10 cellular contexts compared by ENCODE assay signal in genomic region chr18:58268849-58269248, GRCh38.
DNase-seq lines count a peak whose midpoint lies in the region; ATAC-seq and TF ChIP-seq lines count a peak whose summit lies in the region.
"Had no signal": no experiment of that assay in that cellular context is flagged by ENCODE, and none has a peak within 500 bp of the region (broad histone marks: within the 10 kb centered on the region; RNA-seq: fewer than 3 reads in every experiment).

No MANE protein-coding gene starts in this region.

- H3K18ac ChIP-seq in mesenchymal stem cell (ENCODE audit: low read depth in 1 of 2, low read length in 2 of 2), result no peak overlapping the region

- H2BK120ac ChIP-seq in mesenchymal stem cell (ENCODE audit: low read depth, low read length), result no peak overlapping the region

- H3K9ac ChIP-seq in mesenchymal stem cell (ENCODE audit: low read length), result no peak overlapping the region

- H3K4me1 ChIP-seq in mesenchymal stem cell (ENCODE audit: control insufficient read depth, insufficient read depth, low read depth, low read length), result peaks cover 14% of the 10 kb centered on the region

- peak overlapping the region; percentile 13 for H3K4me2 ChIP-seq in mesenchymal stem cell (ENCODE audit: low read length, poor library complexity, severe bottlenecking)

- H2AFZ ChIP-seq in mesenchymal stem cell (ENCODE audit: low read depth, low read length), result no peak overlapping the region

- peak overlapping the region; percentile 26 for H2AK5ac ChIP-seq in mesenchymal stem cell (ENCODE audit: low read length, severe bottlenecking)

- ATAC-seq in HG03139 (IDR thresholded peaks at IDR 0.05; ENCODE audit: unreplicated experiment) (no peak), HG02798 (IDR thresholded peaks at IDR 0.05; ENCODE audit: poor library complexity, unreplicated experiment) (no peak)

- H2BK12ac ChIP-seq in mesenchymal stem cell (ENCODE audit: low read length in 2 of 2), result no peak overlapping the region

- no peak for TF ChIP-seq CTCF in AG10803 (conservative IDR thresholded peaks at IDR 0.05; ENCODE audit: low read length)

- H3K23ac ChIP-seq in mesenchymal stem cell (ENCODE audit: low read length in 2 of 2), result no peak overlapping the region

- no peak overlapping the region for H3K14ac ChIP-seq in mesenchymal stem cell (ENCODE audit: low read length in 2 of 2)

- H3K4me3 ChIP-seq in AG10803 (ENCODE audit: low read length) (no peak overlapping the region), mesenchymal stem cell (ENCODE audit: insufficient read depth in 1 of 2, low read depth in 1 of 2, low read length in 2 of 2) (no peak overlapping the region)

- no peak overlapping the region for H4K91ac ChIP-seq in mesenchymal stem cell (ENCODE audit: low read length)

- peak overlapping the region; percentile 79 for H2BK5ac ChIP-seq in mesenchymal stem cell (ENCODE audit: low read depth, low read length, poor library complexity, severe bottlenecking)

- no peaks in the 10 kb centered on the region for H3K36me3 ChIP-seq in mesenchymal stem cell (ENCODE audit: control insufficient read depth in 1 of 2, insufficient read depth in 2 of 2, low read depth in 1 of 2, low read length in 2 of 2)

- peaks cover 28% of the 10 kb centered on the region for H3K79me1 ChIP-seq in mesenchymal stem cell (replicated peaks; ENCODE audit: low read length, poor library complexity, severe bottlenecking)

- WGBS in mesenchymal stem cell, result 18% methylated on average over 1 of the region's 2 CpGs

- peak overlapping the region; percentile 76 for H3K27ac ChIP-seq in mesenchymal stem cell (ENCODE audit: low read length, poor library complexity, severe bottlenecking)

- H3K9me3 ChIP-seq in mesenchymal stem cell (ENCODE audit: control insufficient read depth, low read length), result no peaks in the 10 kb centered on the region

- no peak overlapping the region for H3K4ac ChIP-seq in mesenchymal stem cell (ENCODE audit: low read depth in 1 of 2, low read length in 2 of 2)

- peak; percentile 40 for DNase-seq in AG10803 (ENCODE audit: low read depth)
- DNase-seq in M059J (ENCODE audit: low read depth), result peak; percentile 94
- peak; percentile 52 for DNase-seq in dermis blood vessel endothelial cell
- DNase-seq in mesenchymal stem cell, result peak; percentile 28
- DNase-seq in ureter (ENCODE audit: low spot score), result no peak
- DNase-seq in activated CD8-positive, alpha-beta memory T cell treated with anti-CD3 and anti-CD28 coated beads, Interleukin-2, amount 50 U/mL, for 4 hours, result no peak
- DNase-seq: activated B cell treated with CpG ODN at 0.5 μM for 24 hours, NCI-H2081 treated with DMSO at 0.1 percent for 48 hours had no signal

- H4K8ac ChIP-seq in mesenchymal stem cell (ENCODE audit: low read length), result no peak overlapping the region

- no peaks in the 10 kb centered on the region for H3K27me3 ChIP-seq in mesenchymal stem cell (ENCODE audit: control insufficient read depth in 1 of 2, insufficient read depth in 1 of 2, low read length in 2 of 2)

- H2BK15ac ChIP-seq in mesenchymal stem cell (ENCODE audit: low read depth, poor library complexity, severe bottlenecking), result no peak overlapping the region

Comparison
In these comparisons a context has a peak if more than half of its experiments do, and no peak if none do; other contexts are left out.
1. DNase-seq: peak in AG10803 (single experiment), M059J (single experiment), dermis blood vessel endothelial cell (single experiment) and mesenchymal stem cell (single experiment); none in ureter (single experiment) and activated CD8-positive, alpha-beta memory T cell treated with anti-CD3 and anti-CD28 coated beads, Interleukin-2, amount 50 U/mL, for 4 hours (single experiment).